9 cellular contexts compared by ENCODE assay signal in the genomic region with DNA sequence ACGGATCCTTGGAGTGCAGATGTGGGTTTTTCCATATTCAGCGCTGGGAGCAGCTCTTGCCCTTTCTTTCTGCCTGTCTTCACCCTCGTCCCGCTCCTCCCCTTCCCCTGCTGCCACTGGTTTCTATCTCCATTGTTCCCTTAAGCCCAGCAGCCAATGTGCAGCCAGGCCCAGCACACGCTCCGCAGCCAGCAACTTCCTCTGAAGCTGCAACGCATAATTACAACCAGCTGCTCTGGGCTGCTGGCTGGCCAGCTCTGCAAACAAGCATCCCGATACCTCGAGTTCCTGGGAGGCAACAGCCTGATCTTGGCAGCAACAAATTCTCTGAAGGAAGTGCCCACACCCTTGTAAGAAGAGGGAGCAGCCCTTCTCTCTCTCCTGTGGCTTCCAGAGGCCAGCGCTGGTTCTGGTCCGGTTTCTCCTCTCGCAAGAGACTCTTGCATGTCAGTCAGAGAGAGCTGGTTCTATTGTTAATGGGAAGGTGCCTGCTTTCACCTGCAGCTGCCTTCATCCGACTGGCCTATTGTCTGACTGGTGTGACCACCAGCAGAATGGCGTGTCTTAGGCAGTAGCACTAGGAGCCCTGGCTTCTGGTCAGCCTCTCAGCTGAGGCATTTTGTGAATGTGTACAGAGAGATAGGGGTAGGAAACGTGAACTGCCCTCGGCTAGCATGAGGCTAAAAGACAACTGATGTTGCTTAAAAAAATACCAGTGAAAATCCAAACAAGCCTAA.
A peak's percentile ranks its signal among the peaks of the same experiment; 100 is the strongest.
DNase-seq lines count a peak whose midpoint lies in the region; ATAC-seq and TF ChIP-seq lines count a peak whose summit lies in the region.
"Had no signal": no experiment of that assay in that cellular context is flagged by ENCODE, and none has a peak within 500 bp of the region (broad histone marks: within the 10 kb centered on the region; RNA-seq: fewer than 3 reads in every experiment).

No MANE protein-coding gene starts in this region.

- intact Hi-C loops in body of pancreas (cut with DNase I), result no loop called here

- H3K27me3 ChIP-seq in body of pancreas (no peaks in the 10 kb centered on the region), iPS-20b (ENCODE audit: insufficient read depth, low read length) (no peaks in the 10 kb centered on the region), skeletal muscle tissue (ENCODE audit: control insufficient read depth in 3 of 3, insufficient read depth in 3 of 3, low read length in 3 of 3) (no peaks in the 10 kb centered on the region)

- peak; percentile 63 for ATAC-seq in body of pancreas
- ATAC-seq in GM18520 (IDR thresholded peaks at IDR 0.05; ENCODE audit: unreplicated experiment), result no peak
- ATAC-seq in HG02970 (IDR thresholded peaks at IDR 0.05; ENCODE audit: low FRiP score, unreplicated experiment), result no peak
- ATAC-seq in GM18907 (IDR thresholded peaks at IDR 0.05; ENCODE audit: unreplicated experiment), result no peak
- ATAC-seq: K562 had no signal

- H3K9me3 ChIP-seq in body of pancreas (no peaks in the 10 kb centered on the region), iPS-20b (ENCODE audit: insufficient read depth, low read depth, low read length) (no peaks in the 10 kb centered on the region), skeletal muscle tissue (ENCODE audit: control insufficient read depth in 3 of 3, low read length in 3 of 3) (no peaks in the 10 kb centered on the region)

- H3K36me3 ChIP-seq in body of pancreas (replicated peaks in 1 of 2; ENCODE audit: insufficient read depth in 1 of 2, low read depth in 2 of 2) (no peaks in the 10 kb centered on the region), iPS-20b (ENCODE audit: insufficient read depth, low read depth, low read length) (no peaks in the 10 kb centered on the region), skeletal muscle tissue (ENCODE audit: control insufficient read depth in 3 of 3, insufficient read depth in 3 of 3, low read length in 3 of 3) (no peaks in the 10 kb centered on the region)

- H3K27ac ChIP-seq in body of pancreas (peak overlapping the region in 3 of 4 donors; percentile 34 to 67 (median 66)), iPS-20b (ENCODE audit: low read length) (peak overlapping the region; percentile 29), skeletal muscle tissue (ENCODE audit: low read depth, low read length) (peak overlapping the region; percentile 94)

- peak; percentile 74 for DNase-seq in GDM1 (lab: John Stamatoyannopoulos, UW)
- peak; percentile 89 for DNase-seq in NCI-H2227 (lab: John Stamatoyannopoulos, UW; ENCODE audit: unreplicated experiment)
- DNase-seq in body of pancreas, result peak; percentile 23 to 66 (median 47)

- peak in 2 of 3 donors; percentile 15 to 29 for TF ChIP-seq POLR2A in body of pancreas (IDR thresholded peaks at IDR 0.05)

- 56 to 74% methylated on average over 13 to 16 of the region's 16 CpGs for WGBS in body of pancreas, 2 donors

- H3K4me3 ChIP-seq in body of pancreas (no peak overlapping the region), iPS-20b (ENCODE audit: low read length) (peak overlapping the region; percentile 42; the same call in 1 of the 2 replicates), skeletal muscle tissue (ENCODE audit: low read length in 3 of 3) (peak overlapping the region; percentile 38 to 71 (median 57))
- H3K4me3 ChIP-seq: K562 had no signal

- TF ChIP-seq CTCF in body of pancreas (IDR thresholded peaks at IDR 0.05), result no peak

- H3K9ac ChIP-seq in iPS-20b (ENCODE audit: low read depth, low read length) (peak overlapping the region; percentile 64; the same call in 1 of the 2 replicates), skeletal muscle tissue (ENCODE audit: low read depth in 1 of 3, low read length in 3 of 3) (peak overlapping the region; percentile 69 to 80 (median 69))

- H3K4me1 ChIP-seq in body of pancreas, result peaks cover 18% of the 10 kb centered on the region
- peaks cover 36% of the 10 kb centered on the region for H3K4me1 ChIP-seq in iPS-20b (ENCODE audit: insufficient read depth, low read length)
- peaks cover 42 to 57% (median 52%) of the 10 kb centered on the region in 3 donors for H3K4me1 ChIP-seq in skeletal muscle tissue (ENCODE audit: control insufficient read depth in 3 of 3, insufficient read depth in 3 of 3, low read length in 3 of 3)

Comparison
In these comparisons a context has a peak if more than half of its experiments do, and no peak if none do; other contexts are left out.
1. H3K27ac ChIP-seq: peak in every context shown above with its lines; median percentile 94 in skeletal muscle tissue; 66 in body of pancreas; 29 in iPS-20b.
2. H3K4me3 ChIP-seq: peak in iPS-20b (single experiment) and skeletal muscle tissue (3 of 3); none in body of pancreas (0 of 2).
3. Peak in every context shown above with its lines, with median percentiles within 50 percentile points of each other: DNase-seq.